In genomic region chr2:24329700-24330099, GRCh38 we compare ENCODE assay signal across 14 cellular contexts. TPM values are rescaled to one million over a fixed set of nuclear protein-coding genes. Genes with fewer than 3 reads are reported as not detected.
DNase-seq lines count a peak whose midpoint lies in the region; ATAC-seq and TF ChIP-seq lines count a peak whose summit lies in the region.
"Had no signal": no experiment of that assay in that cellular context is flagged by ENCODE, and none has a peak within 500 bp of the region (broad histone marks: within the 10 kb centered on the region; RNA-seq: fewer than 3 reads in every experiment).

No MANE protein-coding gene starts in this region.

- H3K9me3 ChIP-seq in SK-N-SH, result no peaks in the 10 kb centered on the region
- H3K9me3 ChIP-seq: heart right ventricle, right lobe of liver had no signal

- H3K4me1 Mint-ChIP-seq in activated T-cell treated with anti-CD3 and anti-CD28 coated beads, Interleukin-2, amount 50 U/mL, for 72 hours (ENCODE audit: low read depth), result peaks cover 14% of the 10 kb centered on the region
- H3K4me1 Mint-ChIP-seq: neural crest cell had no signal

- no peak for TF ChIP-seq CTCF in GM06990 (IDR thresholded peaks at IDR 0.05; ENCODE audit: insufficient read depth, low read length, poor library complexity, severe bottlenecking)
- TF ChIP-seq CTCF in SK-N-SH (IDR thresholded peaks at IDR 0.05), result no peak

- peaks cover 2% of the 10 kb centered on the region for H3F3A ChIP-seq in SK-N-SH (replicated peaks; ENCODE audit: insufficient read depth)

- CTCF ChIA-PET in SK-N-SH (lab: Yijun Ruan, JAX), result interaction anchor here (1.0 to 1.5 kb wide), 3 partner anchors 9 to 25 kb away, joined by 3 to 4 read pairs (median 3); no protein-coding TSS in a partner anchor

- H3K27ac ChIP-seq in SK-N-SH (ENCODE audit: low read depth in 2 of 2, low read length in 1 of 2), result no peak overlapping the region
- H3K27ac ChIP-seq: cardiac muscle cell, right lobe of liver had no signal

- H3K9ac ChIP-seq in SK-N-SH, result no peak overlapping the region

- H3K4me1 ChIP-seq in SK-N-SH (ENCODE audit: control insufficient read depth in 1 of 2, insufficient read depth in 2 of 2, low read depth in 1 of 2, low read length in 1 of 2), result peaks cover 0 to 2% of the 10 kb centered on the region in 2 experiments; a peak in 1 of 4 replicates

- H3K36me3 Mint-ChIP-seq in activated T-cell treated with anti-CD3 and anti-CD28 coated beads, Interleukin-2, amount 50 U/mL, for 72 hours (ENCODE audit: insufficient read depth in 2 of 2), result no peaks in the 10 kb centered on the region

- H3K36me3 ChIP-seq in GM06990 (ENCODE audit: control insufficient read depth, insufficient read depth, low read length), result no peaks in the 10 kb centered on the region
- no peaks in the 10 kb centered on the region for H3K36me3 ChIP-seq in SK-N-SH (replicated peaks in 1 of 2; ENCODE audit: control insufficient read depth in 1 of 2, insufficient read depth in 2 of 2, low read length in 1 of 2)
- H3K36me3 ChIP-seq: cardiac muscle cell, right lobe of liver had no signal

- H3K27ac Mint-ChIP-seq in activated T-cell treated with anti-CD3 and anti-CD28 coated beads, Interleukin-2, amount 50 U/mL, for 72 hours, result no peak overlapping the region

- intact Hi-C loops in Right ventricle myocardium superior (cut with DNase I), result no loop called here

- no peak overlapping the region for H2AFZ ChIP-seq in SK-N-SH (ENCODE audit: low read depth)

- TF ChIP-seq RAD21 in SK-N-SH (IDR thresholded peaks at IDR 0.05; ENCODE audit: low read length), result no peak

- no peak for TF ChIP-seq EP300 in SK-N-SH (IDR thresholded peaks at IDR 0.05; ENCODE audit: borderline replicate concordance in 1 of 2, low read depth in 1 of 2, low read length in 1 of 2)

- no peak overlapping the region; the same call in 1 of the 2 replicates for H3K4me3 ChIP-seq in GM06990 (replicated peaks; ENCODE audit: low read depth, low read length)
- H3K4me3 ChIP-seq in SK-N-SH (ENCODE audit: low read depth in 2 of 2, low read length in 1 of 2), result no peak overlapping the region
- H3K4me3 ChIP-seq: cardiac muscle cell, heart right ventricle, right lobe of liver had no signal

- H3K4me2 ChIP-seq in SK-N-SH, result no peak overlapping the region

- no peaks in the 10 kb centered on the region for H3K9me3 Mint-ChIP-seq in activated T-cell treated with anti-CD3 and anti-CD28 coated beads, Interleukin-2, amount 50 U/mL, for 72 hours
- H3K9me3 Mint-ChIP-seq: neural crest cell had no signal

- no peaks in the 10 kb centered on the region for H3K27me3 Mint-ChIP-seq in activated T-cell treated with anti-CD3 and anti-CD28 coated beads, Interleukin-2, amount 50 U/mL, for 72 hours (ENCODE audit: low read depth)

- H3K27me3 ChIP-seq in GM06990 (replicated peaks; ENCODE audit: control insufficient read depth, insufficient read depth, low read length) (no peaks in the 10 kb centered on the region), SK-N-SH (ENCODE audit: insufficient read depth) (no peaks in the 10 kb centered on the region)
- H3K27me3 ChIP-seq: cardiac muscle cell, heart right ventricle, right lobe of liver had no signal

- ATAC-seq in HG02759 (IDR thresholded peaks at IDR 0.05; ENCODE audit: unreplicated experiment) (peak; percentile 50), Right ventricle myocardium superior (ENCODE audit: poor library complexity) (no peak)
- no peak for ATAC-seq in activated T-cell treated with anti-CD3 and anti-CD28 coated beads, Interleukin-2, amount 50 U/mL, for 72 hours (replicated peaks in 1 of 2)
- ATAC-seq: heart right ventricle had no signal

- H3K79me2 ChIP-seq in SK-N-SH (ENCODE audit: insufficient read depth), result peaks cover 38% of the 10 kb centered on the region

- no peaks in the 10 kb centered on the region for H3K9me2 ChIP-seq in SK-N-SH

- DNase-seq in GM06990 (ENCODE audit: extremely low read depth, insufficient read length) (peak; percentile 46), NOMO-1 treated with dmso at 0.1 percent for 144 hours (lab: John Stamatoyannopoulos, UW; ENCODE audit: unreplicated experiment) (peak; percentile 46), germinal center (ENCODE audit: low spot score) (peak; percentile 58), NCI-H345 treated with DMSO at 0.1 percent for 48 hours (lab: John Stamatoyannopoulos, UW; ENCODE audit: unreplicated experiment) (no peak), SK-N-SH (no peak), Right ventricle myocardium superior (no peak)
- no peak for DNase-seq in activated T-cell treated with anti-CD3 and anti-CD28 coated beads, Interleukin-2, amount 50 U/mL, for 72 hours
- DNase-seq: activated naive CD4-positive, alpha-beta T cell; heart right ventricle; NCI-H187; right lobe of liver had no signal

- POLR2A ChIA-PET in SK-N-SH (lab: Yijun Ruan, JAX), result no interaction called here

- no peak overlapping the region for H3K4me3 Mint-ChIP-seq in activated T-cell treated with anti-CD3 and anti-CD28 coated beads, Interleukin-2, amount 50 U/mL, for 72 hours
- H3K4me3 Mint-ChIP-seq: neural crest cell had no signal

- H4K20me1 ChIP-seq in SK-N-SH (ENCODE audit: insufficient read depth), result peaks cover 4% of the 10 kb centered on the region; the same call in 1 of the 2 replicates

- 92% methylated on average over 2 of the region's 2 CpGs for WGBS in SK-N-SH (ENCODE audit: low lambda C conversion rate)

TF ChIP-seq in SK-N-SH, 30 proteins besides CTCF, POLR2A, EP300 and RAD21 (continues in another document):
- TF ChIP-seq JUND (IDR thresholded peaks at IDR 0.05) (no peak), RCOR1 (IDR thresholded peaks at IDR 0.05; ENCODE audit: low read length) (no peak), USF2 (IDR thresholded peaks at IDR 0.05; ENCODE audit: borderline replicate concordance, low read depth, low read length) (no peak), FOSL2 (IDR thresholded peaks at IDR 0.05; ENCODE audit: borderline replicate concordance, low read depth) (no peak), ELF1 (IDR thresholded peaks at IDR 0.05) (no peak), RFX5 (IDR thresholded peaks at IDR 0.05; ENCODE audit: low read length) (no peak), SMC3 (IDR thresholded peaks at IDR 0.05; ENCODE audit: low read depth, low read length) (no peak), PBX3 (IDR thresholded peaks at IDR 0.05) (no peak), GATA2 (CRISPR knock-in tag; IDR thresholded peaks at IDR 0.05) (no peak), IRF3 (IDR thresholded peaks at IDR 0.05; ENCODE audit: low read depth, low read length) (no peak), MAX (IDR thresholded peaks at IDR 0.05; ENCODE audit: low read depth) (no peak)

RNA-seq across cellular contexts. Expression of gene ITSN2, which starts 30.6 kb away (rescaled TPM):
- polyA plus RNA-seq in SK-N-SH (2012; rRNA removed), result 11.9 TPM in 2 replicates
- 8.3 and 10.9 TPM in 2 replicates for polyA plus RNA-seq in SK-N-SH (2012; cell fraction: cytosol; rRNA removed)
- polyA plus RNA-seq in SK-N-SH (2012; cell fraction: nucleus; rRNA removed), result 38.9 and 39.9 TPM in 2 replicates
- 41.2 TPM for total RNA-seq in Right ventricle myocardium superior
- 10 to 100 TPM; 63.4 to 72.4 TPM for total RNA-seq in activated T-cell treated with anti-CD3 and anti-CD28 coated beads, Interleukin-2, amount 50 U/mL, for 72 hours

Comparison
In these comparisons a context has a peak if more than half of its experiments do, and no peak if none do; other contexts are left out.
1. DNase-seq: peak in GM06990 (single experiment), NOMO-1 treated with dmso at 0.1 percent for 144 hours (single experiment) and germinal center (single experiment); none in NCI-H345 treated with DMSO at 0.1 percent for 48 hours (single experiment), SK-N-SH (single experiment), Right ventricle myocardium superior (single experiment) and activated T-cell treated with anti-CD3 and anti-CD28 coated beads, Interleukin-2, amount 50 U/mL, for 72 hours (0 of 2).